ENCODE assay signal across 23 cellular contexts in genomic region chr1:66757740-66758139, GRCh38. TPM values are rescaled to one million over a fixed set of nuclear protein-coding genes. Genes with fewer than 3 reads are reported as not detected.
DNase-seq lines count a peak whose midpoint lies in the region; ATAC-seq and TF ChIP-seq lines count a peak whose summit lies in the region.
"Had no signal": no experiment of that assay in that cellular context is flagged by ENCODE, and none has a peak within 500 bp of the region (broad histone marks: within the 10 kb centered on the region; RNA-seq: fewer than 3 reads in every experiment).

No MANE protein-coding gene starts in this region.

- WGBS in adrenal gland, 4 donors, result 77 to 85% (median 78%) methylated on average over 5 of the region's 5 CpGs
- WGBS in ovary, 3 donors, result 59 to 72% (median 63%) methylated on average over 5 of the region's 5 CpGs

- TF ChIP-seq POLR2A in adrenal gland (IDR thresholded peaks at IDR 0.05), result no peak
- TF ChIP-seq POLR2A in ovary (IDR thresholded peaks at IDR 0.05), result no peak

- H3K9me3 Mint-ChIP-seq in CD8-positive, alpha-beta memory T cell, result no peaks in the 10 kb centered on the region
- H3K9me3 Mint-ChIP-seq: memory B cell had no signal

- no peak for TF ChIP-seq CTCF in adrenal gland (IDR thresholded peaks at IDR 0.05)
- TF ChIP-seq CTCF in ovary (IDR thresholded peaks at IDR 0.05), result no peak

- H3K36me3 Mint-ChIP-seq in CD8-positive, alpha-beta memory T cell, result peaks cover 0 to 3% (median 0%) of the 10 kb centered on the region in 3 donors
- H3K36me3 Mint-ChIP-seq: activated naive CD8-positive, alpha-beta T cell; memory B cell had no signal

- no peak overlapping the region for H3K9ac ChIP-seq in SK-N-MC (ENCODE audit: insufficient read length)

- no peak overlapping the region for H3K4me3 ChIP-seq in CD8-positive, alpha-beta memory T cell (ENCODE audit: low read length)
- no peak overlapping the region for H3K4me3 ChIP-seq in SK-N-MC
- H3K4me3 ChIP-seq in adrenal gland, result no peak overlapping the region
- H3K4me3 ChIP-seq in ovary, result no peak overlapping the region
- H3K4me3 ChIP-seq: pancreas, sigmoid colon had no signal

- H3K9me3 ChIP-seq in CD8-positive, alpha-beta memory T cell (ENCODE audit: low read length), result no peaks in the 10 kb centered on the region
- no peaks in the 10 kb centered on the region for H3K9me3 ChIP-seq in SK-N-MC (ENCODE audit: low read depth, low read length)
- H3K9me3 ChIP-seq in adrenal gland (replicated peaks in 1 of 3), result no peaks in the 10 kb centered on the region
- H3K9me3 ChIP-seq in ovary, result no peaks in the 10 kb centered on the region
- H3K9me3 ChIP-seq: pancreas, sigmoid colon had no signal

- H3K27ac ChIP-seq in CD8-positive, alpha-beta memory T cell (ENCODE audit: low read depth, low read length), result peak overlapping the region; percentile 57
- H3K27ac ChIP-seq in SK-N-MC (peak overlapping the region; percentile 27; the same call in 1 of the 2 replicates), adrenal gland (no peak overlapping the region), ovary (no peak overlapping the region)
- H3K27ac ChIP-seq: pancreas, sigmoid colon had no signal

- no peak for DNase-seq in CD8-positive, alpha-beta memory T cell
- DNase-seq in SK-N-MC (ENCODE audit: low read depth, low spot score), result no peak
- no peak for DNase-seq in ecto neural progenitor cell (ENCODE audit: low spot score)
- no peak for DNase-seq in posterior vena cava (ENCODE audit: low spot score)
- no peak for DNase-seq in adrenal gland
- no peak for DNase-seq in ovary
- DNase-seq: ACHN; activated CD4-positive, alpha-beta T cell treated with anti-CD3 and anti-CD28 coated beads for 4 hours; C1 segment of cervical spinal cord; effector CD4-positive, alpha-beta T cell; NCI-H1048; pancreas; sigmoid colon; stimulated activated naive CD4-positive, alpha-beta T cell treated with Interleukin-2 at 50 U/mL for 16 hours had no signal

- H3K27me3 Mint-ChIP-seq in CD8-positive, alpha-beta memory T cell, result peaks cover 4 to 29% of the 10 kb centered on the region in 2 donors

- intact Hi-C loops in posterior vena cava (cut with DNase I), result no loop called here
- intact Hi-C loops in adrenal gland (cut with DNase I), result no loop called here
- intact Hi-C loops in ovary (cut with DNase I), result no loop called here

- ATAC-seq in GM19455 (IDR thresholded peaks at IDR 0.05; ENCODE audit: unreplicated experiment) (peak; percentile 36), HG03439 (IDR thresholded peaks at IDR 0.05; ENCODE audit: unreplicated experiment) (peak; percentile 7)
- ATAC-seq: esophagus mucosa had no signal

- H3K27me3 ChIP-seq in CD8-positive, alpha-beta memory T cell (ENCODE audit: insufficient read depth, low read length, poor library complexity, severe bottlenecking), result peaks cover 9% of the 10 kb centered on the region
- H3K27me3 ChIP-seq in adrenal gland, result peaks cover 5% of the 10 kb centered on the region
- no peaks in the 10 kb centered on the region for H3K27me3 ChIP-seq in ovary

- no peak overlapping the region for H3K4me3 Mint-ChIP-seq in CD8-positive, alpha-beta memory T cell
- H3K4me3 Mint-ChIP-seq: activated naive CD8-positive, alpha-beta T cell; memory B cell had no signal

- TF ChIP-seq EP300 in ovary (IDR thresholded peaks at IDR 0.05), result no peak

- CTCF ChIA-PET in CD8-positive, alpha-beta memory T cell (lab: Charles Lee), result no interaction called here

- no peaks in the 10 kb centered on the region for H3K36me3 ChIP-seq in CD8-positive, alpha-beta memory T cell (ENCODE audit: insufficient read depth, low read length)
- no peaks in the 10 kb centered on the region for H3K36me3 ChIP-seq in SK-N-MC (ENCODE audit: insufficient read depth, low read length)
- H3K36me3 ChIP-seq in adrenal gland (replicated peaks in 1 of 2), result no peaks in the 10 kb centered on the region
- H3K36me3 ChIP-seq in ovary, result no peaks in the 10 kb centered on the region
- H3K36me3 ChIP-seq: pancreas, sigmoid colon had no signal

- H3K4me1 ChIP-seq in CD8-positive, alpha-beta memory T cell (ENCODE audit: insufficient read depth, low read length), result no peaks in the 10 kb centered on the region
- H3K4me1 ChIP-seq in adrenal gland (replicated peaks in 1 of 2) (no peaks in the 10 kb centered on the region), ovary (ENCODE audit: insufficient read depth) (no peaks in the 10 kb centered on the region)
- H3K4me1 ChIP-seq: pancreas had no signal

- H3K27ac Mint-ChIP-seq in CD8-positive, alpha-beta memory T cell, result no peak overlapping the region
- H3K27ac Mint-ChIP-seq: activated naive CD8-positive, alpha-beta T cell; memory B cell had no signal

- H3K4me1 Mint-ChIP-seq in CD8-positive, alpha-beta memory T cell, result peaks cover 3 to 5% (median 4%) of the 10 kb centered on the region in 3 donors

- POLR2A ChIA-PET in CD8-positive, alpha-beta memory T cell (lab: Charles Lee), result no interaction called here

RNA-seq across cellular contexts. Expression of gene DYNLT5, which starts 5.5 kb away (rescaled TPM):
- not detected for total RNA-seq in CD8-positive, alpha-beta memory T cell
- polyA plus RNA-seq in CD8-positive, alpha-beta memory T cell, result not detected
- total RNA-seq in posterior vena cava (1 to 10 TPM; 1.9 to 3.0 TPM), adrenal gland (1 to 10 TPM in 2 of 8 donors, under 1 TPM in 3, not detected in 3; 0.21 to 2.0 (median 0.50) TPM), ovary (10 to 100 TPM in 1 of 7 donors, 1 to 10 TPM in 1, under 1 TPM in 5; 0.23 to 11.4 (median 0.60) TPM)
- polyA plus RNA-seq in adrenal gland (under 1 TPM; 0.33 to 0.80 (median 0.40) TPM), ovary (under 1 TPM; 0.05 to 0.48 TPM)
- total RNA-seq: esophagus mucosa, myocyte had no signal

RNA-seq across cellular contexts. Expression of gene INSL5, which starts 43.3 kb away (rescaled TPM):
- not detected for total RNA-seq in CD8-positive, alpha-beta memory T cell
- polyA plus RNA-seq in CD8-positive, alpha-beta memory T cell, result not detected
- total RNA-seq in posterior vena cava (not detected), adrenal gland (not detected), ovary (not detected)
- polyA plus RNA-seq in adrenal gland (not detected), ovary (not detected)
- total RNA-seq: cerebellum, esophagus mucosa, frontal cortex, myocyte, pancreas, Right ventricle myocardium inferior had no signal
- polyA plus RNA-seq: pancreas had no signal

Comparison
In these comparisons a context has a peak if more than half of its experiments do, and no peak if none do; other contexts are left out.
1. H3K27ac ChIP-seq: peak in CD8-positive, alpha-beta memory T cell (single experiment) and SK-N-MC (single experiment); none in adrenal gland (0 of 5) and ovary (0 of 2).